23 cellular contexts compared by ENCODE assay signal in genomic region chr19:16033136-16033530, GRCh38.
"Had no signal": no experiment of that assay in that cellular context is flagged by ENCODE, and none has a peak within 500 bp of the region (broad histone marks: within the 10 kb centered on the region; RNA-seq: fewer than 3 reads in every experiment).

No MANE protein-coding gene starts in this region.

- H3K4me3 ChIP-seq: ascending aorta, breast epithelium, cardiac muscle cell, colonic mucosa, dorsolateral prefrontal cortex, gastrocnemius medialis, heart left ventricle had no signal

- H3K27ac ChIP-seq: ascending aorta, breast epithelium, cardiac muscle cell, colonic mucosa, dorsolateral prefrontal cortex, foreskin keratinocyte, gastrocnemius medialis, heart left ventricle had no signal

- H3K9me3 ChIP-seq: ascending aorta, breast epithelium, colonic mucosa, gastrocnemius medialis, heart left ventricle had no signal

- DNase-seq: activated CD4-positive, alpha-beta memory T cell treated with anti-CD3 and anti-CD28 coated beads for 36 hours; activated CD4-positive, alpha-beta T cell treated with anti-CD3 and anti-CD28 coated beads for 48 hours; activated CD4-positive, alpha-beta T cell treated with anti-CD3 and anti-CD28 coated beads, Interleukin-2, amount 50 U/mL, for 1 hour; activated gamma-delta T cell; activated naive CD4-positive, alpha-beta T cell; activated naive CD4-positive, alpha-beta T cell treated with anti-CD3 and anti-CD28 coated beads, Interleukin-2, amount 10 ng/mL, durations not matched to agents 7 days and 5 days; activated T-cell treated with anti-CD3 and anti-CD28 coated beads, Interleukin-2, amount 50 U/mL, for 1 hour; activated T-cell treated with anti-CD3 and anti-CD28 coated beads, Interleukin-2, amount 50 U/mL, for 48 hours; central memory CD4-positive, alpha-beta T cell; cerebellar nuclear complex; colonic mucosa; effector memory CD4-positive, alpha-beta T cell; foreskin keratinocyte; gastrocnemius medialis; glutamatergic neuron; heart left ventricle; T-helper 2 cell had no signal

- H3K27me3 ChIP-seq: ascending aorta, breast epithelium, cardiac muscle cell, colonic mucosa, foreskin keratinocyte, gastrocnemius medialis had no signal

- H3K36me3 ChIP-seq: ascending aorta, breast epithelium, cardiac muscle cell, colonic mucosa, gastrocnemius medialis, heart left ventricle had no signal

- H3K4me1 ChIP-seq: ascending aorta, breast epithelium, colonic mucosa, foreskin keratinocyte, gastrocnemius medialis, heart left ventricle had no signal

- ATAC-seq: activated naive CD4-positive, alpha-beta T cell treated with anti-CD3 and anti-CD28 coated beads, Interleukin-2, amount 50 U/mL, for 72 hours; esophagus mucosa; foreskin keratinocyte; gastrocnemius medialis; heart left ventricle had no signal
